Comparison of ENCODE assay signal across 17 cellular contexts in genomic region chr15:38631126-38632075, GRCh38.
A peak's percentile ranks its signal among the peaks of the same experiment; 100 is the strongest.
DNase-seq lines count a peak whose midpoint lies in the region; ATAC-seq and TF ChIP-seq lines count a peak whose summit lies in the region.
"Had no signal": no experiment of that assay in that cellular context is flagged by ENCODE, and none has a peak within 500 bp of the region (broad histone marks: within the 10 kb centered on the region; RNA-seq: fewer than 3 reads in every experiment).

No MANE protein-coding gene starts in this region.

- no peak for TF ChIP-seq CTCF in GM10266 (IDR thresholded peaks at IDR 0.05; ENCODE audit: control insufficient read depth, insufficient read depth, low read depth, missing control alignments)

- DNase-seq in GM10266 (ENCODE audit: extremely low spot score) (peak; percentile 25), ACHN (no peak), NCI-H2107 treated with DMSO at 0.1 percent for 48 hours (lab: John Stamatoyannopoulos, UW; ENCODE audit: unreplicated experiment) (no peak), DMS79 treated with DMSO at 0.1 percent for 48 hours (lab: John Stamatoyannopoulos, UW) (no peak), HAP-1 (ENCODE audit: low spot score in 2 of 2) (no peak)
- DNase-seq in activated CD8-positive, alpha-beta T cell treated with anti-CD3 and anti-CD28 coated beads, Interleukin-2, amount 10 ng/mL, durations not matched to agents 7 days and 5 days: no peak
- DNase-seq: IMR-90; mesendoderm; NCI-H446; PC-9; stimulated activated CD4-positive, alpha-beta T cell treated with anti-CD3 and anti-CD28 coated beads, Interleukin-4, amount 100 ng/mL, for 24 hours had no signal

- H3K27ac ChIP-seq in BLaER1: no peak overlapping the region
- H3K27ac ChIP-seq: neutrophil, PC-9 had no signal

- in situ Hi-C loops in ACHN (cut with HindIII; ENCODE audit: low pct_ligation_motif_present, low pct_unique_long_range_greater_than_20kb, low sequenced_read_pairs): no loop called here
- in situ Hi-C loops in HAP-1 (cut with MboI; ENCODE audit: low sequenced_read_pairs): no loop called here

- H3K9me3 ChIP-seq in BLaER1 (no peaks in the 10 kb centered on the region), HAP-1 (no peaks in the 10 kb centered on the region)
- H3K9me3 ChIP-seq: neutrophil had no signal

- no peak overlapping the region for H3K4me3 Mint-ChIP-seq in activated CD8-positive, alpha-beta T cell treated with anti-CD3 and anti-CD28 coated beads, Interleukin-2, amount 10 ng/mL, durations not matched to agents 7 days and 5 days
- H3K4me3 Mint-ChIP-seq: central memory CD8-positive, alpha-beta T cell; WTC11 had no signal

- H3K4me1 ChIP-seq in BLaER1: peaks cover 32% of the 10 kb centered on the region
- H3K4me1 ChIP-seq in HAP-1: no peaks in the 10 kb centered on the region

- POLR2A ChIA-PET in activated CD8-positive, alpha-beta T cell treated with anti-CD3 and anti-CD28 coated beads, Interleukin-2, amount 10 ng/mL, durations not matched to agents 7 days and 5 days (lab: Charles Lee): interaction anchor here (0.7 to 1.6 kb wide), 6 partner anchors 18 to 67 kb away, joined by 3 to 15 read pairs (median 6); partner anchors contain the start of gene RASGRP1

- H3K27me3 ChIP-seq in BLaER1 (no peaks in the 10 kb centered on the region), HAP-1 (ENCODE audit: low read depth) (no peaks in the 10 kb centered on the region)
- H3K27me3 ChIP-seq: neutrophil had no signal

- no peaks in the 10 kb centered on the region for H3K36me3 Mint-ChIP-seq in activated CD8-positive, alpha-beta T cell treated with anti-CD3 and anti-CD28 coated beads, Interleukin-2, amount 10 ng/mL, durations not matched to agents 7 days and 5 days (ENCODE audit: low read depth)
- H3K36me3 Mint-ChIP-seq: WTC11 had no signal

- peak overlapping the region; percentile 51 for H3K27ac Mint-ChIP-seq in activated CD8-positive, alpha-beta T cell treated with anti-CD3 and anti-CD28 coated beads, Interleukin-2, amount 10 ng/mL, durations not matched to agents 7 days and 5 days
- H3K27ac Mint-ChIP-seq: WTC11 had no signal

- CTCF ChIA-PET in activated CD8-positive, alpha-beta T cell treated with anti-CD3 and anti-CD28 coated beads, Interleukin-2, amount 10 ng/mL, durations not matched to agents 7 days and 5 days (lab: Charles Lee): interaction anchor here (1.0 to 4.8 kb wide), 13 partner anchors 10 to 68 kb away, joined by 3 to 31 read pairs (median 5); partner anchors contain the start of gene RASGRP1

- H3K4me1 Mint-ChIP-seq in activated CD8-positive, alpha-beta T cell treated with anti-CD3 and anti-CD28 coated beads, Interleukin-2, amount 10 ng/mL, durations not matched to agents 7 days and 5 days (ENCODE audit: low read depth): peaks cover 32% of the 10 kb centered on the region

- no peaks in the 10 kb centered on the region for H3K9me3 Mint-ChIP-seq in activated CD8-positive, alpha-beta T cell treated with anti-CD3 and anti-CD28 coated beads, Interleukin-2, amount 10 ng/mL, durations not matched to agents 7 days and 5 days (ENCODE audit: insufficient read depth)
- H3K9me3 Mint-ChIP-seq: central memory CD8-positive, alpha-beta T cell; WTC11 had no signal

- peak overlapping the region; percentile 61 for H3K4me2 ChIP-seq in BLaER1
- H3K4me2 ChIP-seq: PC-9 had no signal

- H3K9ac ChIP-seq in BLaER1: no peak overlapping the region

- no peaks in the 10 kb centered on the region for H3K27me3 Mint-ChIP-seq in activated CD8-positive, alpha-beta T cell treated with anti-CD3 and anti-CD28 coated beads, Interleukin-2, amount 10 ng/mL, durations not matched to agents 7 days and 5 days (ENCODE audit: low read depth)
- H3K27me3 Mint-ChIP-seq: central memory CD8-positive, alpha-beta T cell had no signal

- H3K4me3 ChIP-seq in BLaER1: no peak overlapping the region
- no peak overlapping the region for H3K4me3 ChIP-seq in HAP-1
- H3K4me3 ChIP-seq: PC-9 had no signal

- no peaks in the 10 kb centered on the region for H3K36me3 ChIP-seq in BLaER1
- H3K36me3 ChIP-seq in HAP-1 (replicated peaks): no peaks in the 10 kb centered on the region
- H3K36me3 ChIP-seq: neutrophil had no signal

- peak; percentile 49 for ATAC-seq in HG02798 (IDR thresholded peaks at IDR 0.05; ENCODE audit: poor library complexity, unreplicated experiment)
- ATAC-seq in activated CD8-positive, alpha-beta T cell treated with anti-CD3 and anti-CD28 coated beads, Interleukin-2, amount 10 ng/mL, durations not matched to agents 7 days and 5 days: no peak
- ATAC-seq: sciatic nerve, WTC11 had no signal

- H4K20me1 ChIP-seq in BLaER1: no peaks in the 10 kb centered on the region
